ENCODE assay signal across 11 cellular contexts in the genomic region with DNA sequence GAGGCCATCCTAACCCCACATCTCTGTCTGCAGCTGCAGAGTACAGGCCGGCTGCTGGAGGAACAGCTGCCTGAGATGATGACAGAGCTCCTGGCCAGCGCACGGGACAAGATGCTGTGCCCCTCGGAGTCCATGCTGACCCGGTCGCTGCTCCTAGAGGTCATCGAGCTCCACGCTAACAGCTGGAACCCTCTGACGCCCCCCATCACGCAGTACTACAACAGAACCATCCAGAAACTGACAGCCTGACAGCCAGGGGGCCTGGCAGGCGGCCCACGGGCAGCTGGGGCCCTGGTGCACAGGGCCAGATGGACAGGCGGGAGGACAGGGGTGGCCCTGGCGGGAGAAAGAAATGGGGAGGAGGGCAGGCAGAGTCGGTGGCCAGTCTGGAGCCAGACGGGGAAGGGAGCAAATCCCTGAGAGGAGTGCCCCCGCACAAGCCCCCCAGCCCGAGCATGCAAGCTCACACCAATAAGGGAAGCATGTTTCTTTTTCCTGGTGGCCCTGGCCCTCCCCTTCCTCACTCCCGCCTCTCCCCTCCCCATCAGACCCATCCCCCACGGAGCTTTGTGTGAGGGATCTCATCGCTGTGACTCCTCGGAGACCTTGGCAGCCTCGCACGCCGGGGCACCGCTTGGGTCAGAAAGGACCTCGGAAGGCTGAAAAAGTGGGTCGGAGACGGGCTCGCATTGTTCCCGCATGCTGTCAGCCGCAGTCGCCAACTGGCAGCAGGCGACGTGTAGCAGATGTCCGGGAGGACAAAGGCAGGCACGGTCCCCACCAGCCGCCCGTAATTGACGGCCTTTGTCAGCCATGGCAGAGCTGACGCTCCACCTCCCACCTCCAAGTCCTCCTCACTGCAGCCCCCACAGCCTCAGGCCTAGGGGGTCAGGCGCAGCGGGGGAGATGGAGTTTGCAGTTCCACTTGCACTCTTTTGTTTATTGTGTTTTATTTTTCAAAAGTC.
A peak's percentile ranks its signal among the peaks of the same experiment; 100 is the strongest.
DNase-seq lines count a peak whose midpoint lies in the region; ATAC-seq and TF ChIP-seq lines count a peak whose summit lies in the region.
"Had no signal": no experiment of that assay in that cellular context is flagged by ENCODE, and none has a peak within 500 bp of the region (broad histone marks: within the 10 kb centered on the region; RNA-seq: fewer than 3 reads in every experiment).

No MANE protein-coding gene starts in this region.

- H3K4me1 ChIP-seq in foreskin keratinocyte, result no peaks in the 10 kb centered on the region
- H3K4me1 ChIP-seq: colonic mucosa, SJCRH30 had no signal

- H3K27ac Mint-ChIP-seq in activated CD4-positive, alpha-beta T cell treated with anti-CD3 and anti-CD28 coated beads, Interleukin-2, amount 10 ng/mL, durations not matched to agents 7 days and 5 days, result peak overlapping the region; percentile 78
- peak overlapping the region; percentile 59 for H3K27ac Mint-ChIP-seq in type B pancreatic cell

- H3K36me3 Mint-ChIP-seq in activated CD4-positive, alpha-beta T cell treated with anti-CD3 and anti-CD28 coated beads, Interleukin-2, amount 10 ng/mL, durations not matched to agents 7 days and 5 days (ENCODE audit: low read depth), result no peaks in the 10 kb centered on the region
- peaks cover 28% of the 10 kb centered on the region for H3K36me3 Mint-ChIP-seq in type B pancreatic cell

- peaks cover 20% of the 10 kb centered on the region for H3K4me1 Mint-ChIP-seq in activated CD4-positive, alpha-beta T cell treated with anti-CD3 and anti-CD28 coated beads, Interleukin-2, amount 10 ng/mL, durations not matched to agents 7 days and 5 days
- H3K4me1 Mint-ChIP-seq in type B pancreatic cell (ENCODE audit: unreplicated experiment), result peaks cover 51% of the 10 kb centered on the region

- CTCF ChIA-PET in activated CD4-positive, alpha-beta T cell treated with anti-CD3 and anti-CD28 coated beads, Interleukin-2, amount 10 ng/mL, durations not matched to agents 7 days and 5 days (lab: Charles Lee), result interaction anchor here (0.6 to 1.4 kb wide), 4 partner anchors 18 to 112 kb away, joined by 3 read pairs; no protein-coding TSS in a partner anchor

- H3K27me3 Mint-ChIP-seq in activated CD4-positive, alpha-beta T cell treated with anti-CD3 and anti-CD28 coated beads, Interleukin-2, amount 10 ng/mL, durations not matched to agents 7 days and 5 days, result no peaks in the 10 kb centered on the region
- no peaks in the 10 kb centered on the region for H3K27me3 Mint-ChIP-seq in type B pancreatic cell
- H3K27me3 Mint-ChIP-seq: stimulated activated naive B cell treated with anti-CD40 and anti-IgM and Interleukin-4, amounts not matched to agents 10 μg/mL and 1 μg/mL and 100 μg/mL, for 72 hours had no signal

- H3K27ac ChIP-seq in dorsolateral prefrontal cortex (peak overlapping the region; percentile 11 to 98 (median 93)), foreskin keratinocyte (no peak overlapping the region)
- H3K27ac ChIP-seq: colonic mucosa, SJCRH30 had no signal

- no peak overlapping the region for H3K4me3 Mint-ChIP-seq in activated CD4-positive, alpha-beta T cell treated with anti-CD3 and anti-CD28 coated beads, Interleukin-2, amount 10 ng/mL, durations not matched to agents 7 days and 5 days
- peak overlapping the region; percentile 55 for H3K4me3 Mint-ChIP-seq in type B pancreatic cell
- H3K4me3 Mint-ChIP-seq: stimulated activated naive B cell treated with anti-CD40 and anti-IgM and Interleukin-4, amounts not matched to agents 10 μg/mL and 1 μg/mL and 100 μg/mL, for 72 hours had no signal

- POLR2A ChIA-PET in activated CD4-positive, alpha-beta T cell treated with anti-CD3 and anti-CD28 coated beads, Interleukin-2, amount 10 ng/mL, durations not matched to agents 7 days and 5 days (lab: Charles Lee), result no interaction called here

- no peaks in the 10 kb centered on the region for H3K27me3 ChIP-seq in dorsolateral prefrontal cortex
- no peaks in the 10 kb centered on the region for H3K27me3 ChIP-seq in foreskin keratinocyte
- H3K27me3 ChIP-seq: colonic mucosa, SJCRH30 had no signal

- peak overlapping the region in 33 of 59 donors; percentile 1 to 47 (median 24) for H3K4me3 ChIP-seq in dorsolateral prefrontal cortex
- H3K4me3 ChIP-seq: colonic mucosa, SJCRH30 had no signal

- peaks cover 4% of the 10 kb centered on the region for H3K9me3 Mint-ChIP-seq in activated CD4-positive, alpha-beta T cell treated with anti-CD3 and anti-CD28 coated beads, Interleukin-2, amount 10 ng/mL, durations not matched to agents 7 days and 5 days
- no peaks in the 10 kb centered on the region for H3K9me3 Mint-ChIP-seq in type B pancreatic cell

- intact Hi-C loops in dorsolateral prefrontal cortex (cut with DNase I), result loop anchor here (1.0 to 10.0 kb wide), 8 partner anchors 19 to 185 kb away; no protein-coding TSS in a partner anchor

- TF ChIP-seq CTCF in dorsolateral prefrontal cortex (IDR thresholded peaks at IDR 0.05 in 54 of 56, conservative IDR thresholded peaks at IDR 0.05 in 2 of 56; ENCODE audit: low read depth in 1 of 56, partially characterized antibody in 56 of 56) (peak in 48 of 56 donors; percentile 4 to 64 (median 35)), type B pancreatic cell (conservative IDR thresholded peaks at IDR 0.05) (no peak), foreskin keratinocyte (conservative IDR thresholded peaks at IDR 0.05) (no peak)

- DNase-seq in activated CD4-positive, alpha-beta T cell treated with anti-CD3 and anti-CD28 coated beads, Interleukin-2, amount 10 ng/mL, durations not matched to agents 7 days and 5 days, result no peak
- no peak for DNase-seq in activated CD4-positive, alpha-beta T cell treated with anti-CD3 and anti-CD28 coated beads for 4 hours
- DNase-seq in dorsolateral prefrontal cortex, result peak; percentile 85 to 94 (median 92)
- DNase-seq in medulla oblongata (ENCODE audit: extremely low spot score), result peak; percentile 91
- DNase-seq in type B pancreatic cell (ENCODE audit: extremely low spot score, unreplicated experiment), result no peak
- DNase-seq in foreskin keratinocyte, result no peak
- DNase-seq: colonic mucosa; SJCRH30; stimulated activated naive B cell treated with anti-CD40 and anti-IgM and Interleukin-4, amounts not matched to agents 10 μg/mL and 1 μg/mL and 100 μg/mL, for 72 hours had no signal

- ATAC-seq in GM19324 (IDR thresholded peaks at IDR 0.05; ENCODE audit: low FRiP score, unreplicated experiment) (no peak), foreskin keratinocyte (no peak), GM18519 (IDR thresholded peaks at IDR 0.05; ENCODE audit: low FRiP score, unreplicated experiment) (no peak)
- ATAC-seq: stimulated activated naive B cell treated with anti-CD40 and anti-IgM and Interleukin-4, amounts not matched to agents 10 μg/mL and 1 μg/mL and 100 μg/mL, for 72 hours had no signal

Comparison
In these comparisons a context has a peak if more than half of its experiments do, and no peak if none do; other contexts are left out.
1. DNase-seq: peak in dorsolateral prefrontal cortex (10 of 10) and medulla oblongata (single experiment); none in activated CD4-positive, alpha-beta T cell treated with anti-CD3 and anti-CD28 coated beads, Interleukin-2, amount 10 ng/mL, durations not matched to agents 7 days and 5 days (single experiment), activated CD4-positive, alpha-beta T cell treated with anti-CD3 and anti-CD28 coated beads for 4 hours (0 of 2), type B pancreatic cell (single experiment) and foreskin keratinocyte (0 of 2).
2. CTCF ChIP-seq: peak in dorsolateral prefrontal cortex (48 of 56); none in type B pancreatic cell (single experiment) and foreskin keratinocyte (single experiment).